19 cellular contexts compared by ENCODE assay signal in the genomic region with DNA sequence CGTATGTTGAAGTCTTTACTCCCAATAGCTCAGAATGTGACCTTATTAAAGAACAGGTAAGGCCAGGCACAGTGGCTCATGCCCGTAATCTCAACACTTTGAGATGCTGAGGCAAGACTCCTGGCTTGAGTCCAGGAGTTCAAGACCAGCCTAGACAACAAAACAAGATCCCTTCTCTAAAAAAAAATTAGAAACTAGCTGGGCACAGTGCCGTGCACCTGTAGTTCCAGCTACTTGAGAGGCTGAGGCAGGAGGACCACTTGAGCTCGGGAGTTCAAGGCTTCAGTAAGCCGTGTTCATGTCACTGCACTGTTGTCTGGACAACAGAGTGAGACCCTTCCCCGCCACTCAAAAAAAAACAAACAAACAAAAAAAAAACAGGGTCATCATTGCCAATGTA.
"Had no signal": no experiment of that assay in that cellular context is flagged by ENCODE, and none has a peak within 500 bp of the region (broad histone marks: within the 10 kb centered on the region; RNA-seq: fewer than 3 reads in every experiment).

No MANE protein-coding gene starts in this region.

- H3K4me3 Mint-ChIP-seq: activated naive CD4-positive, alpha-beta T cell treated with anti-CD3 and anti-CD28 coated beads, Interleukin-2, amount 50 U/mL, for 24 hours; stimulated activated effector memory CD8-positive, alpha-beta T cell treated with anti-CD3 and anti-CD28 coated beads, Interleukin-12 subunit alpha, Interleukin-12 subunit beta, amount 100 ng/mL, for 72 hours; type B pancreatic cell had no signal

- H3K36me3 Mint-ChIP-seq: stimulated activated effector memory CD8-positive, alpha-beta T cell treated with anti-CD3 and anti-CD28 coated beads, Interleukin-12 subunit alpha, Interleukin-12 subunit beta, amount 100 ng/mL, for 72 hours had no signal

- H3K36me3 ChIP-seq: breast epithelium, ovary had no signal

- H3K27ac ChIP-seq: breast epithelium, ovary, testis had no signal

- DNase-seq: activated CD4-positive, alpha-beta T cell treated with anti-CD3 and anti-CD28 coated beads for 1 hour; activated CD8-positive, alpha-beta memory T cell treated with anti-CD3 and anti-CD28 coated beads for 24 hours; activated CD8-positive, alpha-beta memory T cell treated with anti-CD3 and anti-CD28 coated beads, Interleukin-2, amount 50 U/mL, for 48 hours; activated gamma-delta T cell; activated T-cell treated with anti-CD3 and anti-CD28 coated beads, Interleukin-2, amount 50 U/mL, for 48 hours; cerebellar nuclear complex; cortex of kidney; head of caudate nucleus; mammary epithelial cell; ovary; stimulated activated CD4-positive, alpha-beta T cell treated with anti-CD3 and anti-CD28 coated beads, Interleukin-4, amount 100 ng/mL, for 1 hour; T-helper 9 cell; testis had no signal

- H3K9me3 ChIP-seq: breast epithelium, ovary, testis had no signal

- H3K4me2 ChIP-seq: smooth muscle cell had no signal

- H3K27ac Mint-ChIP-seq: activated naive CD4-positive, alpha-beta T cell treated with anti-CD3 and anti-CD28 coated beads, Interleukin-2, amount 50 U/mL, for 24 hours; stimulated activated effector memory CD8-positive, alpha-beta T cell treated with anti-CD3 and anti-CD28 coated beads, Interleukin-12 subunit alpha, Interleukin-12 subunit beta, amount 100 ng/mL, for 72 hours; type B pancreatic cell had no signal

- H3K9me3 Mint-ChIP-seq: activated naive CD4-positive, alpha-beta T cell treated with anti-CD3 and anti-CD28 coated beads, Interleukin-2, amount 50 U/mL, for 24 hours; stimulated activated effector memory CD8-positive, alpha-beta T cell treated with anti-CD3 and anti-CD28 coated beads, Interleukin-12 subunit alpha, Interleukin-12 subunit beta, amount 100 ng/mL, for 72 hours; type B pancreatic cell had no signal

- H3K27me3 ChIP-seq: breast epithelium, ovary, testis had no signal

- ATAC-seq: sciatic nerve; stimulated activated effector memory CD8-positive, alpha-beta T cell treated with anti-CD3 and anti-CD28 coated beads, Interleukin-12 subunit alpha, Interleukin-12 subunit beta, amount 100 ng/mL, for 72 hours had no signal

- H3K4me3 ChIP-seq: breast epithelium, ovary, smooth muscle cell, testis had no signal

- H3K27me3 Mint-ChIP-seq: activated naive CD4-positive, alpha-beta T cell treated with anti-CD3 and anti-CD28 coated beads, Interleukin-2, amount 50 U/mL, for 24 hours; type B pancreatic cell had no signal
